Comparison of ENCODE assay signal across 18 cellular contexts in the genomic region with DNA sequence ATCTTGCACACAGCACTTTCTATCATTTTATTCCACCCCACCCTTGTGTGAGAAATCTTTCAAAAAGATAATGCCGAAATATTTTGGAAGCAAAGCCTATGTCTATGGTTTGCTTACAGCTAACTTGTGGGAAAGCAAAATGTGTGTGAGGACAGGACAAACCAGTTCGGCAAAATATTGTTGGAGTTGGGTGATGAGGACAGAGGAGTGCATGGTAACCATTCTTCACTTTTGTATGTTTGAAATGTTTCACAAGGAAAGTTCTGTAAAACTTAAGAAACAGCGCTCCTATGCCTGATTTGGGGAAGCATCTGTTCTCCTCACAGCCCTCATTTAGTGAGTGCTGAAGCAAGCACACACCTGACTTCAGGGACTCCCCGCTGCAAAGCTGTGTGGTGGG.
DNase-seq lines count a peak whose midpoint lies in the region; ATAC-seq, FAIRE-seq and TF ChIP-seq lines count a peak whose summit lies in the region.
"Had no signal": no experiment of that assay in that cellular context is flagged by ENCODE, and none has a peak within 500 bp of the region (broad histone marks: within the 10 kb centered on the region; RNA-seq: fewer than 3 reads in every experiment).

No MANE protein-coding gene starts in this region.

- peaks cover 10% of the 10 kb centered on the region for H3K4me1 Mint-ChIP-seq in CD14-positive monocyte
- H3K4me1 Mint-ChIP-seq: CD4-positive, alpha-beta memory T cell had no signal

- no peak overlapping the region for H2AFZ ChIP-seq in osteoblast (ENCODE audit: low read length)

- H3K4me2 ChIP-seq in osteoblast (ENCODE audit: insufficient read depth, low read length) = no peak overlapping the region

- intact Hi-C loops in breast epithelium (cut with DNase I; ENCODE audit: low total_unique reads) = no loop called here
- intact Hi-C loops in CD14-positive monocyte (cut with micrococcal nuclease) = loop anchor here in 1 of 2 donors (5.0 kb wide), 1 partner anchor 184 kb away; no protein-coding TSS in a partner anchor

- ATAC-seq in HG03378 (IDR thresholded peaks at IDR 0.05; ENCODE audit: unreplicated experiment) = no peak
- ATAC-seq: HCT116 had no signal

- no peak for TF ChIP-seq CTCF in breast epithelium (IDR thresholded peaks at IDR 0.05)
- TF ChIP-seq CTCF in osteoblast (IDR thresholded peaks at IDR 0.05; ENCODE audit: extremely low read depth, low read depth, low read length) = no peak
- TF ChIP-seq CTCF in CD14-positive monocyte (IDR thresholded peaks at IDR 0.05) = no peak

- no peaks in the 10 kb centered on the region for H3K9me3 ChIP-seq in breast epithelium
- H3K9me3 ChIP-seq in osteoblast (ENCODE audit: low read depth, low read length) = no peaks in the 10 kb centered on the region
- H3K9me3 ChIP-seq: BE2C had no signal

- peak; percentile 40 for FAIRE-seq in HTR-8/SVneo (lab: Jason Lieb, UNC)
- FAIRE-seq: A204.1, GM12892 had no signal

- DNase-seq in T47D (ENCODE audit: low read depth in 1 of 2, low spot score in 1 of 2) (peak; percentile 57 to 85), breast epithelium (ENCODE audit: low spot score in 2 of 2) (no peak), HTR-8/SVneo (ENCODE audit: insufficient read length, low spot score) (no peak), osteoblast (ENCODE audit: insufficient read length, low spot score, missing footprints) (peak; percentile 64), CD14-positive monocyte (ENCODE audit: low spot score) (no peak)
- DNase-seq: ACHN; BE2C; C1 segment of cervical spinal cord; CD4-positive, alpha-beta memory T cell; DMS153; DMS79; GDM1; GOT3; HFFc6 had no signal

- no peaks in the 10 kb centered on the region for H3K79me2 ChIP-seq in osteoblast (ENCODE audit: insufficient read depth, low read length)

- no peak overlapping the region for H3K27ac ChIP-seq in breast epithelium
- H3K27ac ChIP-seq in osteoblast (ENCODE audit: low read depth, low read length) = no peak overlapping the region

- H3K9me3 Mint-ChIP-seq in CD14-positive monocyte = no peaks in the 10 kb centered on the region
- H3K9me3 Mint-ChIP-seq: CD4-positive, alpha-beta memory T cell had no signal

- H3K36me3 ChIP-seq in breast epithelium (no peaks in the 10 kb centered on the region), osteoblast (ENCODE audit: insufficient read depth, low read length) (no peaks in the 10 kb centered on the region)
- H3K36me3 ChIP-seq: BE2C had no signal

- TF ChIP-seq POLR2A in breast epithelium (IDR thresholded peaks at IDR 0.05) = no peak

- H3K4me3 Mint-ChIP-seq in CD14-positive monocyte = no peak overlapping the region
- H3K4me3 Mint-ChIP-seq: CD4-positive, alpha-beta memory T cell; HFFc6 had no signal

- H3K27me3 ChIP-seq in breast epithelium (no peaks in the 10 kb centered on the region), osteoblast (ENCODE audit: insufficient read depth, low read length) (no peaks in the 10 kb centered on the region)
- H3K27me3 ChIP-seq: BE2C had no signal

- in situ Hi-C loops in T47D (cut with HindIII; ENCODE audit: low pct_unique_long_range_greater_than_20kb, low sequenced_read_pairs) = no loop called here

- no peaks in the 10 kb centered on the region for H4K20me1 ChIP-seq in osteoblast (ENCODE audit: insufficient read depth, low read length)

- peaks cover under 1 to 13% (median 11%) of the 10 kb centered on the region in 3 donors for H3K27me3 Mint-ChIP-seq in CD14-positive monocyte (ENCODE audit: low read depth in 3 of 3)

- H3K4me3 ChIP-seq in breast epithelium (no peak overlapping the region), osteoblast (ENCODE audit: insufficient read depth, low read length) (no peak overlapping the region)

- H3K4me1 ChIP-seq in breast epithelium = no peaks in the 10 kb centered on the region
- peaks cover 11% of the 10 kb centered on the region for H3K4me1 ChIP-seq in osteoblast (ENCODE audit: insufficient read depth, low read length)
- H3K4me1 ChIP-seq: BE2C had no signal

- no peaks in the 10 kb centered on the region for H3K36me3 Mint-ChIP-seq in CD14-positive monocyte
- H3K36me3 Mint-ChIP-seq: CD4-positive, alpha-beta memory T cell had no signal

- H3K27ac Mint-ChIP-seq in CD14-positive monocyte = no peak overlapping the region
- H3K27ac Mint-ChIP-seq: CD4-positive, alpha-beta memory T cell; HFFc6 had no signal

Comparison
In these comparisons a context has a peak if more than half of its experiments do, and no peak if none do; other contexts are left out.
1. DNase-seq: peak in T47D (2 of 2) and osteoblast (single experiment); none in breast epithelium (0 of 2), HTR-8/SVneo (single experiment) and CD14-positive monocyte (single experiment).